Comparison of ENCODE assay signal across 1 cellular context in the genomic region with DNA sequence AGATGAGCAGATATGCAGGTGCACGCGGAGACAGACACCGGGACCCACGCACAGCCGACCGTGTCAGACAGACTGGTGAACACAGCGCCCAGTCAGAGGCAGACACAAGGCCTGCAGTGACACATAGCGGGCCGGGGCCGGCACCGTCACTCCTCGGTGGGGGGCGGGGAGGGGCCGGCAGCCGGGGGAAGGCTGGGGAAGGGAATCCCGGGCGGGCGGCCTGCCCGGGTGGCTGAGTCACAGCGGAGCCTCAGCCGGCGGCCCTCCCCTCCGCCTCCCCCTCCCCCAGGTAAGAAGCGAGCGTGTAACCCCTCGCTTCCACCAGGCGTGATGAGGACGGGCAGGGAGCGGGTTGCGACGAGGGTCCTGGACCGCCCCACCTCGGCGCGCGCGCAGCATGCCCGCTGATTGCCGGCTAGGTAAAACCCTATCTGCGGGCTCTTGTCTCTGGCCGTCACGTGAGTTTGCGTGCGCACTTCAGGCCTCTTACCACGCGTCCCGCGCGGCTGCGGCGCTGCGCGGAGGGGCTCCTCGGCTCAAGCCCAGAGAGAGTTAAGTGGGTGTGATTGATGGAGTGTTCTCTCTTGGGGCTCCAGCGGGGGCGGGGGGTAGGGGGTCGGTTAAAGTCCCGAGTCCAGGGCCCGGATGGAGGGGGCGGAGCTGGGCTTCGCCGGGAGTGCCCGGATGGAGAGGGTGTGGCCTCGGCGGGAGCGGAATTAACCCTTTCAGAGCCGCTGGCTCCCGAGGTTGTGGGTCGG.
TF ChIP-seq lines count a peak whose summit lies in the region.

No MANE protein-coding gene starts in this region.

TF ChIP-seq in GM23338, 12 proteins besides CTCF, POLR2A, EP300 and RAD21 (continued from another document):
- TF ChIP-seq, protein P1, sequence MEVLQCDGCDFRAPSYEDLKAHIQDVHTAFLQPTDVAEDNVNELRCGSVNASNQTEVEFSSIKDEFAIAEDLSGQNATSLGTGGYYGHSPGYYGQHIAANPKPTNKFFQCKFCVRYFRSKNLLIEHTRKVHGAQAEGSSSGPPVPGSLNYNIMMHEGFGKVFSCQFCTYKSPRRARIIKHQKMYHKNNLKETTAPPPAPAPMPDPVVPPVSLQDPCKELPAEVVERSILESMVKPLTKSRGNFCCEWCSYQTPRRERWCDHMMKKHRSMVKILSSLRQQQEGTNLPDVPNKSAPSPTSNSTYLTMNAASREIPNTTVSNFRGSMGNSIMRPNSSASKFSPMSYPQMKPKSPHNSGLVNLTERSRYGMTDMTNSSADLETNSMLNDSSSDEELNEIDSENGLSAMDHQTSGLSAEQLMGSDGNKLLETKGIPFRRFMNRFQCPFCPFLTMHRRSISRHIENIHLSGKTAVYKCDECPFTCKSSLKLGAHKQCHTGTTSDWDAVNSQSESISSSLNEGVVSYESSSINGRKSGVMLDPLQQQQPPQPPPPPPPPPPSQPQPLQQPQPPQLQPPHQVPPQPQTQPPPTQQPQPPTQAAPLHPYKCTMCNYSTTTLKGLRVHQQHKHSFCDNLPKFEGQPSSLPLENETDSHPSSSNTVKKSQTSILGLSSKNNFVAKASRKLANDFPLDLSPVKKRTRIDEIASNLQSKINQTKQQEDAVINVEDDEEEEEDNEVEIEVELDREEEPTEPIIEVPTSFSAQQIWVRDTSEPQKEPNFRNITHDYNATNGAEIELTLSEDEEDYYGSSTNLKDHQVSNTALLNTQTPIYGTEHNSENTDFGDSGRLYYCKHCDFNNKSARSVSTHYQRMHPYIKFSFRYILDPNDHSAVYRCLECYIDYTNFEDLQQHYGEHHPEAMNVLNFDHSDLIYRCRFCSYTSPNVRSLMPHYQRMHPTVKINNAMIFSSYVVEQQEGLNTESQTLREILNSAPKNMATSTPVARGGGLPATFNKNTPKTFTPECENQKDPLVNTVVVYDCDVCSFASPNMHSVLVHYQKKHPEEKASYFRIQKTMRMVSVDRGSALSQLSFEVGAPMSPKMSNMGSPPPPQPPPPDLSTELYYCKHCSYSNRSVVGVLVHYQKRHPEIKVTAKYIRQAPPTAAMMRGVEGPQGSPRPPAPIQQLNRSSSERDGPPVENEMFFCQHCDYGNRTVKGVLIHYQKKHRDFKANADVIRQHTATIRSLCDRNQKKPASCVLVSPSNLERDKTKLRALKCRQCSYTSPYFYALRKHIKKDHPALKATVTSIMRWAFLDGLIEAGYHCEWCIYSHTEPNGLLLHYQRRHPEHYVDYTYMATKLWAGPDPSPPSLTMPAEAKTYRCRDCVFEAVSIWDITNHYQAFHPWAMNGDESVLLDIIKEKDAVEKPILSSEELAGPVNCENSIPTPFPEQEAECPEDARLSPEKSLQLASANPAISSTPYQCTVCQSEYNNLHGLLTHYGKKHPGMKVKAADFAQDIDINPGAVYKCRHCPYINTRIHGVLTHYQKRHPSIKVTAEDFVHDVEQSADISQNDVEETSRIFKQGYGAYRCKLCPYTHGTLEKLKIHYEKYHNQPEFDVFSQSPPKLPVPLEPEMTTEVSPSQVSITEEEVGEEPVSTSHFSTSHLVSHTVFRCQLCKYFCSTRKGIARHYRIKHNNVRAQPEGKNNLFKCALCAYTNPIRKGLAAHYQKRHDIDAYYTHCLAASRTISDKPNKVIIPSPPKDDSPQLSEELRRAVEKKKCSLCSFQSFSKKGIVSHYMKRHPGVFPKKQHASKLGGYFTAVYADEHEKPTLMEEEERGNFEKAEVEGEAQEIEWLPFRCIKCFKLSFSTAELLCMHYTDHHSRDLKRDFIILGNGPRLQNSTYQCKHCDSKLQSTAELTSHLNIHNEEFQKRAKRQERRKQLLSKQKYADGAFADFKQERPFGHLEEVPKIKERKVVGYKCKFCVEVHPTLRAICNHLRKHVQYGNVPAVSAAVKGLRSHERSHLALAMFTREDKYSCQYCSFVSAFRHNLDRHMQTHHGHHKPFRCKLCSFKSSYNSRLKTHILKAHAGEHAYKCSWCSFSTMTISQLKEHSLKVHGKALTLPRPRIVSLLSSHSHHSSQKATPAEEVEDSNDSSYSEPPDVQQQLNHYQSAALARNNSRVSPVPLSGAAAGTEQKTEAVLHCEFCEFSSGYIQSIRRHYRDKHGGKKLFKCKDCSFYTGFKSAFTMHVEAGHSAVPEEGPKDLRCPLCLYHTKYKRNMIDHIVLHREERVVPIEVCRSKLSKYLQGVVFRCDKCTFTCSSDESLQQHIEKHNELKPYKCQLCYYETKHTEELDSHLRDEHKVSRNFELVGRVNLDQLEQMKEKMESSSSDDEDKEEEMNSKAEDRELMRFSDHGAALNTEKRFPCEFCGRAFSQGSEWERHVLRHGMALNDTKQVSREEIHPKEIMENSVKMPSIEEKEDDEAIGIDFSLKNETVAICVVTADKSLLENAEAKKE (CRISPR knock-in tag; IDR thresholded peaks at IDR 0.05): no peak
- TF ChIP-seq POLR2AphosphoS5 (IDR thresholded peaks at IDR 0.05; ENCODE audit: low read depth) (no peak), ZNF114 (CRISPR knock-in tag; IDR thresholded peaks at IDR 0.05) (no peak), EZH2phosphoT487 (IDR thresholded peaks at IDR 0.05; ENCODE audit: unreplicated experiment) (no peak), EZH2 (IDR thresholded peaks at IDR 0.05; ENCODE audit: low read depth, unreplicated experiment) (peak; percentile 33), CREB1 (CRISPR knock-in tag; IDR thresholded peaks at IDR 0.05; ENCODE audit: low read depth) (peak; percentile 34; the same call in 1 of the 2 replicates), STAT1 (IDR thresholded peaks at IDR 0.05; ENCODE audit: unreplicated experiment) (no peak), NANOG (IDR thresholded peaks at IDR 0.05; ENCODE audit: borderline replicate concordance) (no peak), ZNF331 (CRISPR knock-in tag; IDR thresholded peaks at IDR 0.05; ENCODE audit: low read depth) (no peak), JUNB (IDR thresholded peaks at IDR 0.05; ENCODE audit: unreplicated experiment) (no peak)
- TF ChIP-seq, protein P2, sequence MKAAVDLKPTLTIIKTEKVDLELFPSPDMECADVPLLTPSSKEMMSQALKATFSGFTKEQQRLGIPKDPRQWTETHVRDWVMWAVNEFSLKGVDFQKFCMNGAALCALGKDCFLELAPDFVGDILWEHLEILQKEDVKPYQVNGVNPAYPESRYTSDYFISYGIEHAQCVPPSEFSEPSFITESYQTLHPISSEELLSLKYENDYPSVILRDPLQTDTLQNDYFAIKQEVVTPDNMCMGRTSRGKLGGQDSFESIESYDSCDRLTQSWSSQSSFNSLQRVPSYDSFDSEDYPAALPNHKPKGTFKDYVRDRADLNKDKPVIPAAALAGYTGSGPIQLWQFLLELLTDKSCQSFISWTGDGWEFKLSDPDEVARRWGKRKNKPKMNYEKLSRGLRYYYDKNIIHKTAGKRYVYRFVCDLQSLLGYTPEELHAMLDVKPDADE (IDR thresholded peaks at IDR 0.05): no peak
